In genomic region chr17:17043668-17044226, GRCh38 we compare ENCODE assay signal across 8 cellular contexts. TPM values are rescaled to one million over a fixed set of nuclear protein-coding genes. Genes with fewer than 3 reads are reported as not detected.
DNase-seq lines count a peak whose midpoint lies in the region; ATAC-seq and TF ChIP-seq lines count a peak whose summit lies in the region.

No MANE protein-coding gene starts in this region.

- no peak for ATAC-seq in GM21737 (IDR thresholded peaks at IDR 0.05; ENCODE audit: unreplicated experiment)
- no peak for ATAC-seq in HG03520 (IDR thresholded peaks at IDR 0.05; ENCODE audit: unreplicated experiment)

- H3K4me3 ChIP-seq in SJCRH30 (peak overlapping the region; percentile 88), fibroblast of lung (replicated peaks in 1 of 4; ENCODE audit: control extremely low read depth in 1 of 4, insufficient read depth in 1 of 4, low read depth in 3 of 4, low read length in 4 of 4) (peak overlapping the region; percentile 60 to 95 (median 72)), parathyroid adenoma (ENCODE audit: low read depth, low read length) (peak overlapping the region; percentile 56)

- peak; percentile 45 for DNase-seq in GM20000 (ENCODE audit: low spot score)
- peak in 1 of 2 experiments; percentile 59 for DNase-seq in SJCRH30
- DNase-seq in fibroblast of lung (ENCODE audit: low read depth in 2 of 2) = no peak
- no peak for DNase-seq in NCI-H2227 treated with DMSO at 0.1 percent for 48 hours (lab: John Stamatoyannopoulos, UW)
- no peak for DNase-seq in CD1c-positive myeloid dendritic cell (ENCODE audit: extremely low spot score)

- no peaks in the 10 kb centered on the region for H3K27me3 ChIP-seq in SJCRH30
- H3K27me3 ChIP-seq in fibroblast of lung (ENCODE audit: control insufficient read depth, insufficient read depth, low read length) = no peaks in the 10 kb centered on the region
- no peaks in the 10 kb centered on the region for H3K27me3 ChIP-seq in parathyroid adenoma (ENCODE audit: control insufficient read depth, insufficient read depth, low read length)

- peaks cover 59% of the 10 kb centered on the region for H3K79me2 ChIP-seq in fibroblast of lung (ENCODE audit: control insufficient read depth, insufficient read depth, low read length)
- H3K79me2 ChIP-seq in parathyroid adenoma = peaks cover 46% of the 10 kb centered on the region

- TF ChIP-seq CTCF in GM20000 (IDR thresholded peaks at IDR 0.05; ENCODE audit: extremely low read depth, missing control alignments) (no peak), fibroblast of lung (conservative IDR thresholded peaks at IDR 0.05 in 1 of 2, IDR thresholded peaks at IDR 0.05 in 1 of 2; ENCODE audit: low read depth in 1 of 2, low read length in 2 of 2) (no peak), parathyroid adenoma (IDR thresholded peaks at IDR 0.05) (no peak)

- H3K4me2 ChIP-seq in fibroblast of lung (ENCODE audit: extremely low read depth, insufficient read depth, low read length) = peak overlapping the region; percentile 88
- peak overlapping the region; percentile 85 for H3K4me2 ChIP-seq in parathyroid adenoma (ENCODE audit: low read length)

- H2AFZ ChIP-seq in fibroblast of lung (ENCODE audit: low read length) (no peak overlapping the region), parathyroid adenoma (no peak overlapping the region)

- no peaks in the 10 kb centered on the region for H4K20me1 ChIP-seq in fibroblast of lung (ENCODE audit: control insufficient read depth, extremely low read depth, insufficient read depth, low read length)

- H3K9me3 ChIP-seq in SJCRH30 (replicated peaks) (peaks cover 10% of the 10 kb centered on the region; the same call in 1 of the 2 replicates), fibroblast of lung (ENCODE audit: control insufficient read depth, insufficient read depth, low read depth, low read length) (no peaks in the 10 kb centered on the region), parathyroid adenoma (ENCODE audit: control insufficient read depth, low read length) (no peaks in the 10 kb centered on the region)

- H3K36me3 ChIP-seq in SJCRH30 (peaks cover 23% of the 10 kb centered on the region), fibroblast of lung (ENCODE audit: control insufficient read depth, insufficient read depth, low read length) (peaks cover 1% of the 10 kb centered on the region), parathyroid adenoma (ENCODE audit: control insufficient read depth, insufficient read depth, low read length) (no peaks in the 10 kb centered on the region)

- H3K27ac ChIP-seq in SJCRH30 (no peak overlapping the region), fibroblast of lung (ENCODE audit: insufficient read depth, low read length) (peak overlapping the region; percentile 71), parathyroid adenoma (peak overlapping the region; percentile 54)

- H3K4me1 ChIP-seq in SJCRH30 (peaks cover 21% of the 10 kb centered on the region), fibroblast of lung (ENCODE audit: control insufficient read depth, extremely low read depth, insufficient read depth, low read length) (peaks cover 17% of the 10 kb centered on the region), parathyroid adenoma (peaks cover 29% of the 10 kb centered on the region)

- H3K9ac ChIP-seq in fibroblast of lung (ENCODE audit: insufficient read depth, low read length) (peak overlapping the region; percentile 80), parathyroid adenoma (peak overlapping the region; percentile 4)

RNA-seq across cellular contexts. Expression of gene MPRIP, which starts 1.5 kb away (rescaled TPM):
- total RNA-seq in SJCRH30 (2014; rRNA removed; shearing (Covaris generic)) = 312 and 334 TPM in 2 replicates
- 67.3 and 104 TPM in 2 replicates for total RNA-seq in fibroblast of lung
- 111 and 124 TPM in 2 replicates for polyA plus RNA-seq in fibroblast of lung
- 189 and 239 TPM in 2 replicates for polyA plus RNA-seq in fibroblast of lung (2012)
- polyA minus RNA-seq in fibroblast of lung (ENCODE audit: low replicate concordance) = 473 and 658 TPM in 2 replicates
